ENCODE assay signal across 14 cellular contexts in genomic region chr3:156795890-156796451, GRCh38. TPM values are rescaled to one million over a fixed set of nuclear protein-coding genes. Genes with fewer than 3 reads are reported as not detected.
A peak's percentile ranks its signal among the peaks of the same experiment; 100 is the strongest.
DNase-seq lines count a peak whose midpoint lies in the region; ATAC-seq and TF ChIP-seq lines count a peak whose summit lies in the region.
"Had no signal": no experiment of that assay in that cellular context is flagged by ENCODE, and none has a peak within 500 bp of the region (broad histone marks: within the 10 kb centered on the region; RNA-seq: fewer than 3 reads in every experiment).

No MANE protein-coding gene starts in this region.

- H4K20me1 ChIP-seq in fibroblast of lung (ENCODE audit: control insufficient read depth, extremely low read depth, insufficient read depth, low read length), result no peaks in the 10 kb centered on the region

- peak; percentile 50 for ATAC-seq in stimulated activated naive CD8-positive, alpha-beta T cell treated with anti-CD3 and anti-CD28 coated beads, Interleukin-15, amount 100 ng/mL, for 72 hours
- ATAC-seq in stimulated activated naive CD8-positive, alpha-beta T cell treated with anti-CD3 and anti-CD28 coated beads, Interleukin-15, Interleukin-2, amounts not matched to agents 100 U/mL and 50 U/mL, for 24 hours, result no peak
- ATAC-seq: stimulated activated memory B cell treated with anti-CD40 and anti-IgM and Interleukin-4, amounts not matched to agents 10 μg/mL and 1 μg/mL and 100 μg/mL, for 72 hours had no signal

- peak overlapping the region; percentile 11 for H3K27ac ChIP-seq in fibroblast of lung (ENCODE audit: insufficient read depth, low read length)
- H3K27ac ChIP-seq: adrenal gland had no signal

- no peak for DNase-seq in stimulated activated naive CD8-positive, alpha-beta T cell treated with anti-CD3 and anti-CD28 coated beads, Interleukin-15, amount 100 ng/mL, for 72 hours
- no peak for DNase-seq in stimulated activated naive CD8-positive, alpha-beta T cell treated with anti-CD3 and anti-CD28 coated beads, Interleukin-15, Interleukin-2, amounts not matched to agents 100 U/mL and 50 U/mL, for 24 hours
- DNase-seq in RPMI7951 (ENCODE audit: low read depth), result peak; percentile 64
- peak; percentile 20 to 72 for DNase-seq in fibroblast of lung (ENCODE audit: low read depth in 2 of 2)
- no peak for DNase-seq in SHP77 treated with DMSO at 0.1 percent for 48 hours (lab: John Stamatoyannopoulos, UW)
- DNase-seq in NCI-H1694 (lab: John Stamatoyannopoulos, UW), result no peak
- no peak for DNase-seq in foreskin melanocyte
- DNase-seq in posterior vena cava (ENCODE audit: low spot score), result no peak
- DNase-seq: adrenal gland, head of caudate nucleus, NCI-H1105 treated with DMSO at 0.1 percent for 48 hours had no signal

- H3K9ac ChIP-seq in fibroblast of lung (ENCODE audit: insufficient read depth, low read length), result no peak overlapping the region

- H3K36me3 ChIP-seq in fibroblast of lung (ENCODE audit: control insufficient read depth, insufficient read depth, low read length), result no peaks in the 10 kb centered on the region
- H3K36me3 ChIP-seq: adrenal gland had no signal

- H3K4me1 Mint-ChIP-seq in stimulated activated naive CD8-positive, alpha-beta T cell treated with anti-CD3 and anti-CD28 coated beads, Interleukin-15, amount 100 ng/mL, for 72 hours, result peaks cover 34% of the 10 kb centered on the region

- H3K79me2 ChIP-seq in fibroblast of lung (ENCODE audit: control insufficient read depth, insufficient read depth, low read length), result no peaks in the 10 kb centered on the region

- peaks cover 13 to 15% of the 10 kb centered on the region in 2 donors for H3K9me3 Mint-ChIP-seq in stimulated activated naive CD8-positive, alpha-beta T cell treated with anti-CD3 and anti-CD28 coated beads, Interleukin-15, amount 100 ng/mL, for 72 hours

- H3K4me2 ChIP-seq in fibroblast of lung (ENCODE audit: extremely low read depth, insufficient read depth, low read length), result no peak overlapping the region

- no peaks in the 10 kb centered on the region for H3K9me3 ChIP-seq in fibroblast of lung (ENCODE audit: control insufficient read depth, insufficient read depth, low read depth, low read length)
- H3K9me3 ChIP-seq: adrenal gland had no signal

- intact Hi-C loops in posterior vena cava (cut with DNase I), result no loop called here

- peaks cover 2% of the 10 kb centered on the region for H3K4me1 ChIP-seq in fibroblast of lung (ENCODE audit: control insufficient read depth, extremely low read depth, insufficient read depth, low read length)
- H3K4me1 ChIP-seq: adrenal gland had no signal

- H3K4me3 ChIP-seq in fibroblast of lung (replicated peaks in 1 of 4; ENCODE audit: control extremely low read depth in 1 of 4, insufficient read depth in 1 of 4, low read depth in 3 of 4, low read length in 4 of 4), result no peak overlapping the region
- H3K4me3 ChIP-seq: adrenal gland had no signal

- H3K27ac Mint-ChIP-seq in stimulated activated naive CD8-positive, alpha-beta T cell treated with anti-CD3 and anti-CD28 coated beads, Interleukin-15, amount 100 ng/mL, for 72 hours, result no peak overlapping the region
- H3K27ac Mint-ChIP-seq: B cell; memory B cell; stimulated activated memory B cell treated with anti-CD40 and anti-IgM and Interleukin-4, amounts not matched to agents 10 μg/mL and 1 μg/mL and 100 μg/mL, for 72 hours had no signal

- H3K27me3 Mint-ChIP-seq in stimulated activated naive CD8-positive, alpha-beta T cell treated with anti-CD3 and anti-CD28 coated beads, Interleukin-15, amount 100 ng/mL, for 72 hours, result no peaks in the 10 kb centered on the region
- H3K27me3 Mint-ChIP-seq: B cell; memory B cell; stimulated activated memory B cell treated with anti-CD40 and anti-IgM and Interleukin-4, amounts not matched to agents 10 μg/mL and 1 μg/mL and 100 μg/mL, for 72 hours had no signal

- no peak overlapping the region for H3K4me3 Mint-ChIP-seq in stimulated activated naive CD8-positive, alpha-beta T cell treated with anti-CD3 and anti-CD28 coated beads, Interleukin-15, amount 100 ng/mL, for 72 hours
- H3K4me3 Mint-ChIP-seq: B cell; memory B cell; stimulated activated memory B cell treated with anti-CD40 and anti-IgM and Interleukin-4, amounts not matched to agents 10 μg/mL and 1 μg/mL and 100 μg/mL, for 72 hours had no signal

- peak overlapping the region; percentile 36 for H2AFZ ChIP-seq in fibroblast of lung (ENCODE audit: low read length)

- H3K27me3 ChIP-seq in fibroblast of lung (ENCODE audit: control insufficient read depth, insufficient read depth, low read length), result no peaks in the 10 kb centered on the region
- H3K27me3 ChIP-seq: adrenal gland had no signal

- no peak for TF ChIP-seq CTCF in fibroblast of lung (conservative IDR thresholded peaks at IDR 0.05 in 1 of 2, IDR thresholded peaks at IDR 0.05 in 1 of 2; ENCODE audit: low read depth in 1 of 2, low read length in 2 of 2)

RNA-seq across cellular contexts. Expression of gene LEKR1, which starts 30.2 kb away (rescaled TPM):
- total RNA-seq in RPMI7951 (2014; rRNA removed; shearing (Covaris generic)), result 1.8 and 2.1 TPM in 2 replicates
- 0.26 and 1.3 TPM in 2 replicates for total RNA-seq in fibroblast of lung
- polyA plus RNA-seq in fibroblast of lung, result 0.28 and 0.35 TPM in 2 replicates
- 0.09 and 0.22 TPM in 2 replicates for polyA plus RNA-seq in fibroblast of lung (2012)
- not detected in 2 replicates for polyA minus RNA-seq in fibroblast of lung (ENCODE audit: low replicate concordance)
- total RNA-seq in posterior vena cava, result 1 to 10 TPM; 1.4 to 1.6 TPM

Comparison
In these comparisons a context has a peak if more than half of its experiments do, and no peak if none do; other contexts are left out.
1. DNase-seq: peak in RPMI7951 (single experiment) and fibroblast of lung (2 of 2); none in stimulated activated naive CD8-positive, alpha-beta T cell treated with anti-CD3 and anti-CD28 coated beads, Interleukin-15, amount 100 ng/mL, for 72 hours (0 of 2), stimulated activated naive CD8-positive, alpha-beta T cell treated with anti-CD3 and anti-CD28 coated beads, Interleukin-15, Interleukin-2, amounts not matched to agents 100 U/mL and 50 U/mL, for 24 hours (single experiment), SHP77 treated with DMSO at 0.1 percent for 48 hours (single experiment), NCI-H1694 (single experiment), foreskin melanocyte (single experiment) and posterior vena cava (single experiment).